9 cellular contexts compared by ENCODE assay signal in genomic region chr2:150472122-150472899, GRCh38. TPM values are rescaled to one million over a fixed set of nuclear protein-coding genes. Genes with fewer than 3 reads are reported as not detected.
DNase-seq lines count a peak whose midpoint lies in the region; ATAC-seq, FAIRE-seq and TF ChIP-seq lines count a peak whose summit lies in the region.
"Had no signal": no experiment of that assay in that cellular context is flagged by ENCODE, and none has a peak within 500 bp of the region (broad histone marks: within the 10 kb centered on the region; RNA-seq: fewer than 3 reads in every experiment).

No MANE protein-coding gene starts in this region.

- DNase-seq in OCI-M1 (lab: John Stamatoyannopoulos, UW) (peak; percentile 45), fibroblast of the aortic adventitia (ENCODE audit: low read depth) (peak; percentile 70), small intestine (peak; percentile 97), AML-193 (lab: John Stamatoyannopoulos, UW) (no peak)
- no peak for DNase-seq in CD8-positive, alpha-beta memory T cell
- DNase-seq: NK-92 treated with Interleukin-12 subunit alpha and Interleukin-12 subunit beta, amount 100 ng/mL, for 24 hours had no signal

- H3K4me1 Mint-ChIP-seq in CD8-positive, alpha-beta memory T cell = no peaks in the 10 kb centered on the region

- no peak overlapping the region for H3K27ac Mint-ChIP-seq in CD8-positive, alpha-beta memory T cell

- peaks cover 0 to 15% of the 10 kb centered on the region in 2 donors for H3K36me3 ChIP-seq in small intestine (ENCODE audit: control insufficient read depth in 2 of 2, insufficient read depth in 2 of 2, low read length in 2 of 2)
- H3K36me3 ChIP-seq in CD8-positive, alpha-beta memory T cell (ENCODE audit: insufficient read depth, low read length) = no peaks in the 10 kb centered on the region

- CTCF ChIA-PET in CD8-positive, alpha-beta memory T cell (lab: Charles Lee) = interaction anchor here (1.2 kb wide), 1 partner anchor 9 kb away, joined by 3 read pairs; no protein-coding TSS in a partner anchor

- no peaks in the 10 kb centered on the region for H3K36me3 Mint-ChIP-seq in CD8-positive, alpha-beta memory T cell

- TF ChIP-seq CTCF in fibroblast of the aortic adventitia (IDR thresholded peaks at IDR 0.05; ENCODE audit: insufficient read depth, low read length) = no peak

- no peaks in the 10 kb centered on the region for H3K9me3 ChIP-seq in small intestine (ENCODE audit: control insufficient read depth, low read depth)
- no peaks in the 10 kb centered on the region for H3K9me3 ChIP-seq in CD8-positive, alpha-beta memory T cell (ENCODE audit: low read length)

- no peak overlapping the region for H3K4me3 Mint-ChIP-seq in CD8-positive, alpha-beta memory T cell

- no peak for FAIRE-seq in small intestine (lab: Jason Lieb, UNC)

- H3K27me3 ChIP-seq in small intestine (ENCODE audit: control insufficient read depth in 2 of 2, insufficient read depth in 2 of 2, low read length in 2 of 2) = no peaks in the 10 kb centered on the region
- H3K27me3 ChIP-seq in CD8-positive, alpha-beta memory T cell (ENCODE audit: insufficient read depth, low read length, poor library complexity, severe bottlenecking) = no peaks in the 10 kb centered on the region

- peak overlapping the region; percentile 72 to 81 for H3K27ac ChIP-seq in small intestine (ENCODE audit: low read depth in 1 of 2, low read length in 1 of 2)
- no peak overlapping the region for H3K27ac ChIP-seq in CD8-positive, alpha-beta memory T cell (ENCODE audit: low read depth, low read length)

- H3K4me3 ChIP-seq in fibroblast of the aortic adventitia (ENCODE audit: low read depth, low read length) (no peak overlapping the region), small intestine (ENCODE audit: low read depth in 1 of 2, low read length in 2 of 2) (no peak overlapping the region)
- no peak overlapping the region for H3K4me3 ChIP-seq in CD8-positive, alpha-beta memory T cell (ENCODE audit: low read length)

- WGBS in small intestine, 3 donors = 45 to 50% (median 49%) methylated on average over 5 of the region's 5 CpGs

- POLR2A ChIA-PET in CD8-positive, alpha-beta memory T cell (lab: Charles Lee) = no interaction called here

- peaks cover 0 to 7% (median 0%) of the 10 kb centered on the region in 5 donors for H3K9me3 Mint-ChIP-seq in CD8-positive, alpha-beta memory T cell

- ATAC-seq in GM18909 (IDR thresholded peaks at IDR 0.05; ENCODE audit: poor library complexity, unreplicated experiment) = peak; percentile 64
- ATAC-seq in HG02678 (IDR thresholded peaks at IDR 0.05; ENCODE audit: unreplicated experiment) = no peak
- ATAC-seq in GM21390 (IDR thresholded peaks at IDR 0.05; ENCODE audit: unreplicated experiment) = no peak

- peaks cover 7 to 20% of the 10 kb centered on the region in 2 donors for H3K4me1 ChIP-seq in small intestine (ENCODE audit: control insufficient read depth in 2 of 2, insufficient read depth in 1 of 2, low read depth in 1 of 2, low read length in 1 of 2)
- H3K4me1 ChIP-seq in CD8-positive, alpha-beta memory T cell (ENCODE audit: insufficient read depth, low read length) = no peaks in the 10 kb centered on the region

- H3K27me3 Mint-ChIP-seq in CD8-positive, alpha-beta memory T cell = peaks cover 0 to 1% of the 10 kb centered on the region in 2 donors

RNA-seq across cellular contexts. Expression of gene RND3, which starts 15.2 kb away (rescaled TPM):
- 154 and 321 TPM in 2 replicates for total RNA-seq in fibroblast of the aortic adventitia (ENCODE audit: low replicate concordance)
- 10 to 100 TPM; 14.8 to 28.4 (median 20.6) TPM for polyA plus RNA-seq in small intestine
- total RNA-seq in CD8-positive, alpha-beta memory T cell = not detected
- not detected for polyA plus RNA-seq in CD8-positive, alpha-beta memory T cell

Comparison
In these comparisons a context has a peak if more than half of its experiments do, and no peak if none do; other contexts are left out.
1. DNase-seq: peak in OCI-M1 (single experiment), fibroblast of the aortic adventitia (single experiment) and small intestine (single experiment); none in CD8-positive, alpha-beta memory T cell (0 of 5) and AML-193 (0 of 2).
2. RNA of gene RND3, which starts 15.2 kb away (total RNA-seq): 154 to 321 TPM in fibroblast of the aortic adventitia; not detected in CD8-positive, alpha-beta memory T cell; every median in the first group is over 100 times any median in the second.